ENCODE assay signal across 1 cellular context in genomic region chr12:132717011-132717410, GRCh38.
TF ChIP-seq lines count a peak whose summit lies in the region.

No MANE protein-coding gene starts in this region.

TF ChIP-seq in HEK293, 187 proteins besides CTCF, POLR2A, EP300 and RAD21 (continued from another document):
- TF ChIP-seq REST (tag by site-specific recombination; IDR thresholded peaks at IDR 0.05) (no peak), ZNF292 (tag by site-specific recombination; IDR thresholded peaks at IDR 0.05; ENCODE audit: borderline replicate concordance, low read depth) (no peak), KLF1 (tag by site-specific recombination; IDR thresholded peaks at IDR 0.05) (peak; percentile 99), ZEB2 (tag by site-specific recombination; IDR thresholded peaks at IDR 0.05) (no peak), ZNF707 (tag by site-specific recombination; IDR thresholded peaks at IDR 0.05) (no peak), ZNF266 (tag by site-specific recombination; IDR thresholded peaks at IDR 0.05; ENCODE audit: low read depth) (no peak), ZNF701 (tag by site-specific recombination; IDR thresholded peaks at IDR 0.05) (no peak), ZBTB49 (tag by site-specific recombination; IDR thresholded peaks at IDR 0.05; ENCODE audit: low read depth) (no peak), ZNF501 (tag by site-specific recombination; IDR thresholded peaks at IDR 0.05) (no peak), ZNF394 (tag by site-specific recombination; IDR thresholded peaks at IDR 0.05; ENCODE audit: borderline replicate concordance) (no peak), ZBTB44 (tag by site-specific recombination; IDR thresholded peaks at IDR 0.05) (no peak), EGR2 (tag by site-specific recombination; IDR thresholded peaks at IDR 0.05; ENCODE audit: low read depth) (peak; percentile 74), ELK4 (IDR thresholded peaks at IDR 0.05; ENCODE audit: borderline replicate concordance, low read depth, low read length) (no peak), ZNF404 (tag by site-specific recombination; IDR thresholded peaks at IDR 0.05) (no peak), ZBTB48 (tag by site-specific recombination; IDR thresholded peaks at IDR 0.05) (no peak), ZNF157 (tag by site-specific recombination; IDR thresholded peaks at IDR 0.05) (no peak), KLF8 (tag by site-specific recombination; IDR thresholded peaks at IDR 0.05) (peak; percentile 89), ZNF221 (tag by site-specific recombination; IDR thresholded peaks at IDR 0.05; ENCODE audit: borderline replicate concordance) (no peak), MYNN (tag by site-specific recombination; IDR thresholded peaks at IDR 0.05; ENCODE audit: borderline replicate concordance) (no peak), ZNF548 (tag by site-specific recombination; IDR thresholded peaks at IDR 0.05) (no peak), ZNF274 (IDR thresholded peaks at IDR 0.05; ENCODE audit: low read length) (no peak), ZNF274 (tag by site-specific recombination; IDR thresholded peaks at IDR 0.05; ENCODE audit: borderline replicate concordance) (no peak), ZNF518A (tag by site-specific recombination; conservative IDR thresholded peaks at IDR 0.05; ENCODE audit: low read depth) (no peak), ZNF791 (tag by site-specific recombination; IDR thresholded peaks at IDR 0.05) (no peak), ZFHX2 (tag by site-specific recombination; conservative IDR thresholded peaks at IDR 0.05) (peak; percentile 36), ZNF639 (tag by site-specific recombination; IDR thresholded peaks at IDR 0.05) (no peak), ZNF610 (tag by site-specific recombination; IDR thresholded peaks at IDR 0.05; ENCODE audit: borderline replicate concordance) (no peak), ZNF341 (tag by site-specific recombination; IDR thresholded peaks at IDR 0.05; ENCODE audit: low read depth) (no peak), FEZF1 (tag by site-specific recombination; IDR thresholded peaks at IDR 0.05) (no peak)
